ENCODE assay signal across 1 cellular context in genomic region chr7:2786607-2787116, GRCh38.
TF ChIP-seq lines count a peak whose summit lies in the region.

No MANE protein-coding gene starts in this region.

TF ChIP-seq in HepG2, 621 proteins besides CTCF, POLR2A, EP300 and RAD21:
- TF ChIP-seq HOXA3 (CRISPR knock-in tag; IDR thresholded peaks at IDR 0.05) (no peak), LCORL (IDR thresholded peaks at IDR 0.05) (0 out of 2 replicates have a peak, but pooled peaks have one; percentile 15), LCORL (CRISPR knock-in tag; IDR thresholded peaks at IDR 0.05) (no peak), MTA1 (CRISPR knock-in tag; IDR thresholded peaks at IDR 0.05; ENCODE audit: borderline replicate concordance) (no peak)
- TF ChIP-seq, protein P1, sequence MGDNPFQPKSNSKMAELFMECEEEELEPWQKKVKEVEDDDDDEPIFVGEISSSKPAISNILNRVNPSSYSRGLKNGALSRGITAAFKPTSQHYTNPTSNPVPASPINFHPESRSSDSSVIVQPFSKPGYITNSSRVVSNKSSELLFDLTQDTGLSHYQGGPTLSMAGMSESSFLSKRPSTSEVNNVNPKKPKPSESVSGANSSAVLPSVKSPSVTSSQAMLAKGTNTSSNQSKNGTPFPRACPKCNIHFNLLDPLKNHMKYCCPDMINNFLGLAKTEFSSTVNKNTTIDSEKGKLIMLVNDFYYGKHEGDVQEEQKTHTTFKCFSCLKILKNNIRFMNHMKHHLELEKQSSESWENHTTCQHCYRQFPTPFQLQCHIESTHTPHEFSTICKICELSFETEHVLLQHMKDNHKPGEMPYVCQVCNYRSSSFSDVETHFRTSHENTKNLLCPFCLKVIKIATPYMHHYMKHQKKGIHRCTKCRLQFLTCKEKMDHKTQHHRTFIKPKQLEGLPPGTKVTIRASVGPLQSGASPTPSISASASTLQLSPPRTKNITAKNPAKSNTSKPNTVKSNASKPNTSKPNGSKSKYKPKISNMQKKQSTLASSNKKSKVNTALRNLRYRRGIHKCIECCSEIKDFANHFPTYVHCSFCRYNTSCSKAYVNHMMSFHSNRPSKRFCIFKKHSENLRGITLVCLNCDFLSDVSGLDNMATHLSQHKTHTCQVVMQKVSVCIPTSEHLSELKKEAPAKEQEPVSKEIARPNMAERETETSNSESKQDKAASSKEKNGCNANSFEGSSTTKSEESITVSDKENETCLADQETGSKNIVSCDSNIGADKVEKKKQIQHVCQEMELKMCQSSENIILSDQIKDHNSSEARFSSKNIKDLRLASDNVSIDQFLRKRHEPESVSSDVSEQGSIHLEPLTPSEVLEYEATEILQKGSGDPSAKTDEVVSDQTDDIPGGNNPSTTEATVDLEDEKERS (CRISPR knock-in tag; IDR thresholded peaks at IDR 0.05) = no peak
